Comparison of ENCODE assay signal across 2 cellular contexts in genomic region chr15:26867199-26868007, GRCh38.
TF ChIP-seq lines count a peak whose summit lies in the region.

No MANE protein-coding gene starts in this region.

TF ChIP-seq in SK-N-SH treated with all-trans-retinoic acid at 6 μM for 48 hours, 23 proteins besides CTCF, POLR2A, EP300 and RAD21 (continued from another document):
- TF ChIP-seq PATZ1 (CRISPR knock-in tag; IDR thresholded peaks at IDR 0.05; ENCODE audit: borderline replicate concordance) (no peak), ARNTL (CRISPR knock-in tag; IDR thresholded peaks at IDR 0.05; ENCODE audit: borderline replicate concordance, low read depth) (no peak), PPARA (CRISPR knock-in tag; IDR thresholded peaks at IDR 0.05; ENCODE audit: borderline replicate concordance) (no peak), GLIS3 (CRISPR knock-in tag; IDR thresholded peaks at IDR 0.05) (no peak), ZNF565 (CRISPR knock-in tag; conservative IDR thresholded peaks at IDR 0.05; ENCODE audit: low read depth) (no peak), ZFP30 (CRISPR knock-in tag; IDR thresholded peaks at IDR 0.05) (no peak), OSR1 (CRISPR knock-in tag; IDR thresholded peaks at IDR 0.05) (no peak), ISL1 (CRISPR knock-in tag; IDR thresholded peaks at IDR 0.05) (no peak), RARB (CRISPR knock-in tag; IDR thresholded peaks at IDR 0.05) (no peak), ZFP3 (CRISPR knock-in tag; IDR thresholded peaks at IDR 0.05) (no peak)

TF ChIP-seq in WTC11, 78 proteins besides CTCF, POLR2A, EP300 and RAD21 (continued from another document):
- TF ChIP-seq ZNF281 (CRISPR knock-in tag; IDR thresholded peaks at IDR 0.05) = no peak
- no peak for TF ChIP-seq ZNF423 (CRISPR knock-in tag; IDR thresholded peaks at IDR 0.05)
- no peak for TF ChIP-seq ZNF416 (CRISPR knock-in tag; IDR thresholded peaks at IDR 0.05)
- no peak for TF ChIP-seq ZNF232 (CRISPR knock-in tag; IDR thresholded peaks at IDR 0.05)
- no peak for TF ChIP-seq ZNF317 (CRISPR knock-in tag; IDR thresholded peaks at IDR 0.05; ENCODE audit: borderline replicate concordance, low read depth)
- no peak for TF ChIP-seq NFATC4 (CRISPR knock-in tag; IDR thresholded peaks at IDR 0.05)
- TF ChIP-seq FOXJ3 (CRISPR knock-in tag; IDR thresholded peaks at IDR 0.05; ENCODE audit: borderline replicate concordance) = no peak
- TF ChIP-seq CREB1 (CRISPR knock-in tag; IDR thresholded peaks at IDR 0.05) = no peak
- peak; percentile 38; the same call in 1 of the 2 replicates for TF ChIP-seq ZBTB43 (CRISPR knock-in tag; IDR thresholded peaks at IDR 0.05)
- TF ChIP-seq HMGXB4 (CRISPR knock-in tag; IDR thresholded peaks at IDR 0.05) = peak; percentile 33; the same call in 1 of the 2 replicates
- TF ChIP-seq ZNF219 (CRISPR knock-in tag; IDR thresholded peaks at IDR 0.05; ENCODE audit: borderline replicate concordance) = no peak
- no peak for TF ChIP-seq ZNF671 (CRISPR knock-in tag; IDR thresholded peaks at IDR 0.05)
- no peak for TF ChIP-seq IRF1 (CRISPR knock-in tag; IDR thresholded peaks at IDR 0.05)
- no peak for TF ChIP-seq PRRX2 (CRISPR knock-in tag; IDR thresholded peaks at IDR 0.05)
- no peak; the same call in 1 of the 2 replicates for TF ChIP-seq FOXP1 (CRISPR knock-in tag; IDR thresholded peaks at IDR 0.05; ENCODE audit: borderline replicate concordance)
- TF ChIP-seq AFF4 (CRISPR knock-in tag; IDR thresholded peaks at IDR 0.05; ENCODE audit: borderline replicate concordance) = no peak
- TF ChIP-seq ZNF138 (CRISPR knock-in tag; conservative IDR thresholded peaks at IDR 0.05) = no peak
- TF ChIP-seq TEAD1 (CRISPR knock-in tag; IDR thresholded peaks at IDR 0.05) = no peak
- 0 out of 2 replicates have a peak, but pooled peaks have one; percentile 41 for TF ChIP-seq TCF7 (CRISPR knock-in tag; IDR thresholded peaks at IDR 0.05; ENCODE audit: low read depth)
- TF ChIP-seq E2F1 (CRISPR knock-in tag; IDR thresholded peaks at IDR 0.05) = no peak
- 0 out of 2 replicates have a peak, but pooled peaks have one; percentile 13 for TF ChIP-seq KAT7 (CRISPR knock-in tag; IDR thresholded peaks at IDR 0.05; ENCODE audit: borderline replicate concordance)
- no peak for TF ChIP-seq MLX (CRISPR knock-in tag; IDR thresholded peaks at IDR 0.05)
- no peak for TF ChIP-seq USF1 (CRISPR knock-in tag; IDR thresholded peaks at IDR 0.05)
- no peak for TF ChIP-seq ZNF121 (CRISPR knock-in tag; IDR thresholded peaks at IDR 0.05)
- TF ChIP-seq ZNF263 (CRISPR knock-in tag; IDR thresholded peaks at IDR 0.05; ENCODE audit: low read depth) = peak; percentile 46; the same call in 1 of the 2 replicates
- TF ChIP-seq SP1 (CRISPR knock-in tag; conservative IDR thresholded peaks at IDR 0.05) = no peak; the same call in 1 of the 2 replicates
- TF ChIP-seq ETV6 (CRISPR knock-in tag; IDR thresholded peaks at IDR 0.05) = no peak
- TF ChIP-seq MXD4 (CRISPR knock-in tag; IDR thresholded peaks at IDR 0.05; ENCODE audit: borderline replicate concordance) = no peak
